1 cellular context compared by ENCODE assay signal in genomic region chr14:69259531-69260245, GRCh38.
TF ChIP-seq lines count a peak whose summit lies in the region.

TSS of gene GALNT16 (plus strand) at chr14:69260158. CDS start at chr14:69260291, 133 bp downstream.

TF ChIP-seq in HepG2, 621 proteins besides CTCF, POLR2A, EP300 and RAD21 (continued from another document and continues in another):
- TF ChIP-seq UBTF (CRISPR knock-in tag; IDR thresholded peaks at IDR 0.05) (peak; percentile 52; the same call in 1 of the 2 replicates), ZMYM2 (CRISPR knock-in tag; IDR thresholded peaks at IDR 0.05) (no peak), PHF8 (CRISPR knock-in tag; IDR thresholded peaks at IDR 0.05) (no peak), TGIF2 (CRISPR knock-in tag; IDR thresholded peaks at IDR 0.05) (no peak), NR2F6 (IDR thresholded peaks at IDR 0.05) (no peak), NR2F6 (CRISPR knock-in tag; IDR thresholded peaks at IDR 0.05) (no peak), GABPB1 (CRISPR knock-in tag; IDR thresholded peaks at IDR 0.05) (peak; percentile 47; the same call in 1 of the 2 replicates), ZNF558 (CRISPR knock-in tag; IDR thresholded peaks at IDR 0.05; ENCODE audit: borderline replicate concordance) (no peak), PATZ1 (CRISPR knock-in tag; IDR thresholded peaks at IDR 0.05) (peak; percentile 46; the same call in 1 of the 2 replicates), GFI1 (CRISPR knock-in tag; IDR thresholded peaks at IDR 0.05; ENCODE audit: borderline replicate concordance) (peak; percentile 44; the same call in 1 of the 2 replicates), ZBTB25 (CRISPR knock-in tag; IDR thresholded peaks at IDR 0.05) (no peak), SALL2 (CRISPR knock-in tag; IDR thresholded peaks at IDR 0.05) (no peak), ZBTB26 (CRISPR knock-in tag; IDR thresholded peaks at IDR 0.05; ENCODE audit: borderline replicate concordance) (no peak), ZNF343 (CRISPR knock-in tag; IDR thresholded peaks at IDR 0.05) (0 out of 2 replicates have a peak, but pooled peaks have one; percentile 32), ZBTB7B (CRISPR knock-in tag; IDR thresholded peaks at IDR 0.05) (peak; percentile 58; the same call in 1 of the 2 replicates), ZNF710 (CRISPR knock-in tag; IDR thresholded peaks at IDR 0.05; ENCODE audit: borderline replicate concordance) (no peak), BORCS8-MEF2B (CRISPR knock-in tag; IDR thresholded peaks at IDR 0.05) (no peak), ZNF761 (CRISPR knock-in tag; conservative IDR thresholded peaks at IDR 0.05) (0 out of 2 replicates have a peak, but pooled peaks have one; percentile 28), ZNF143 (CRISPR knock-in tag; IDR thresholded peaks at IDR 0.05) (no peak), SIX4 (CRISPR knock-in tag; IDR thresholded peaks at IDR 0.05) (no peak), CBX2 (IDR thresholded peaks at IDR 0.05; ENCODE audit: low read depth, low read length) (no peak), CBX2 (CRISPR knock-in tag; IDR thresholded peaks at IDR 0.05; ENCODE audit: low read depth) (no peak), ZNF563 (CRISPR knock-in tag; IDR thresholded peaks at IDR 0.05) (0 out of 2 replicates have a peak, but pooled peaks have one; percentile 22), ZNF879 (CRISPR knock-in tag; IDR thresholded peaks at IDR 0.05) (no peak), ZNF510 (CRISPR knock-in tag; IDR thresholded peaks at IDR 0.05; ENCODE audit: low read depth) (no peak), TFDP1 (CRISPR knock-in tag; IDR thresholded peaks at IDR 0.05; ENCODE audit: borderline replicate concordance) (peak; percentile 37; the same call in 1 of the 2 replicates), EZH2 (conservative IDR thresholded peaks at IDR 0.05; ENCODE audit: low read depth, low read length) (no peak), ZNF441 (CRISPR knock-in tag; IDR thresholded peaks at IDR 0.05; ENCODE audit: borderline replicate concordance) (no peak), SNAI1 (CRISPR knock-in tag; IDR thresholded peaks at IDR 0.05; ENCODE audit: borderline replicate concordance) (no peak), MXD3 (CRISPR knock-in tag; IDR thresholded peaks at IDR 0.05) (no peak), NFYB (CRISPR knock-in tag; IDR thresholded peaks at IDR 0.05) (0 out of 2 replicates have a peak, but pooled peaks have one; percentile 10), KLF9 (CRISPR knock-in tag; IDR thresholded peaks at IDR 0.05; ENCODE audit: low read depth) (no peak), ZNF513 (CRISPR knock-in tag; conservative IDR thresholded peaks at IDR 0.05) (no peak), ZBTB34 (CRISPR knock-in tag; IDR thresholded peaks at IDR 0.05) (no peak), TBX2 (CRISPR knock-in tag; IDR thresholded peaks at IDR 0.05; ENCODE audit: borderline replicate concordance) (0 out of 2 replicates have a peak, but pooled peaks have one; percentile 27), PAX8 (CRISPR knock-in tag; IDR thresholded peaks at IDR 0.05; ENCODE audit: borderline replicate concordance) (0 out of 2 replicates have a peak, but pooled peaks have one; percentile 48)
- TF ChIP-seq, protein P1, sequence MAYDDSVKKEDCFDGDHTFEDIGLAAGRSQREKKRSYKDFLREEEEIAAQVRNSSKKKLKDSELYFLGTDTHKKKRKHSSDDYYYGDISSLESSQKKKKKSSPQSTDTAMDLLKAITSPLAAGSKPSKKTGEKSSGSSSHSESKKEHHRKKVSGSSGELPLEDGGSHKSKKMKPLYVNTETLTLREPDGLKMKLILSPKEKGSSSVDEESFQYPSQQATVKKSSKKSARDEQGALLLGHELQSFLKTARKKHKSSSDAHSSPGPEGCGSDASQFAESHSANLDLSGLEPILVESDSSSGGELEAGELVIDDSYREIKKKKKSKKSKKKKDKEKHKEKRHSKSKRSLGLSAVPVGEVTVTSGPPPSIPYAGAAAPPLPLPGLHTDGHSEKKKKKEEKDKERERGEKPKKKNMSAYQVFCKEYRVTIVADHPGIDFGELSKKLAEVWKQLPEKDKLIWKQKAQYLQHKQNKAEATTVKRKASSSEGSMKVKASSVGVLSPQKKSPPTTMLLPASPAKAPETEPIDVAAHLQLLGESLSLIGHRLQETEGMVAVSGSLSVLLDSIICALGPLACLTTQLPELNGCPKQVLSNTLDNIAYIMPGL (CRISPR knock-in tag; IDR thresholded peaks at IDR 0.05; ENCODE audit: borderline replicate concordance in 1 of 2, low read depth in 1 of 2): peak in 1 of 2 experiments; percentile 62; a peak in 1 of 4 replicates
- TF ChIP-seq, protein P2, sequence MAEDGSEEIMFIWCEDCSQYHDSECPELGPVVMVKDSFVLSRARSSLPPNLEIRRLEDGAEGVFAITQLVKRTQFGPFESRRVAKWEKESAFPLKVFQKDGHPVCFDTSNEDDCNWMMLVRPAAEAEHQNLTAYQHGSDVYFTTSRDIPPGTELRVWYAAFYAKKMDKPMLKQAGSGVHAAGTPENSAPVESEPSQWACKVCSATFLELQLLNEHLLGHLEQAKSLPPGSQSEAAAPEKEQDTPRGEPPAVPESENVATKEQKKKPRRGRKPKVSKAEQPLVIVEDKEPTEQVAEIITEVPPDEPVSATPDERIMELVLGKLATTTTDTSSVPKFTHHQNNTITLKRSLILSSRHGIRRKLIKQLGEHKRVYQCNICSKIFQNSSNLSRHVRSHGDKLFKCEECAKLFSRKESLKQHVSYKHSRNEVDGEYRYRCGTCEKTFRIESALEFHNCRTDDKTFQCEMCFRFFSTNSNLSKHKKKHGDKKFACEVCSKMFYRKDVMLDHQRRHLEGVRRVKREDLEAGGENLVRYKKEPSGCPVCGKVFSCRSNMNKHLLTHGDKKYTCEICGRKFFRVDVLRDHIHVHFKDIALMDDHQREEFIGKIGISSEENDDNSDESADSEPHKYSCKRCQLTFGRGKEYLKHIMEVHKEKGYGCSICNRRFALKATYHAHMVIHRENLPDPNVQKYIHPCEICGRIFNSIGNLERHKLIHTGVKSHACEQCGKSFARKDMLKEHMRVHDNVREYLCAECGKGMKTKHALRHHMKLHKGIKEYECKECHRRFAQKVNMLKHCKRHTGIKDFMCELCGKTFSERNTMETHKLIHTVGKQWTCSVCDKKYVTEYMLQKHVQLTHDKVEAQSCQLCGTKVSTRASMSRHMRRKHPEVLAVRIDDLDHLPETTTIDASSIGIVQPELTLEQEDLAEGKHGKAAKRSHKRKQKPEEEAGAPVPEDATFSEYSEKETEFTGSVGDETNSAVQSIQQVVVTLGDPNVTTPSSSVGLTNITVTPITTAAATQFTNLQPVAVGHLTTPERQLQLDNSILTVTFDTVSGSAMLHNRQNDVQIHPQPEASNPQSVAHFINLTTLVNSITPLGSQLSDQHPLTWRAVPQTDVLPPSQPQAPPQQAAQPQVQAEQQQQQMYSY (CRISPR knock-in tag; IDR thresholded peaks at IDR 0.05): no peak
- TF ChIP-seq, protein P3, sequence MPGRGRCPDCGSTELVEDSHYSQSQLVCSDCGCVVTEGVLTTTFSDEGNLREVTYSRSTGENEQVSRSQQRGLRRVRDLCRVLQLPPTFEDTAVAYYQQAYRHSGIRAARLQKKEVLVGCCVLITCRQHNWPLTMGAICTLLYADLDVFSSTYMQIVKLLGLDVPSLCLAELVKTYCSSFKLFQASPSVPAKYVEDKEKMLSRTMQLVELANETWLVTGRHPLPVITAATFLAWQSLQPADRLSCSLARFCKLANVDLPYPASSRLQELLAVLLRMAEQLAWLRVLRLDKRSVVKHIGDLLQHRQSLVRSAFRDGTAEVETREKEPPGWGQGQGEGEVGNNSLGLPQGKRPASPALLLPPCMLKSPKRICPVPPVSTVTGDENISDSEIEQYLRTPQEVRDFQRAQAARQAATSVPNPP (CRISPR knock-in tag; IDR thresholded peaks at IDR 0.05): no peak
